ENCODE assay signal across 9 cellular contexts in the genomic region with DNA sequence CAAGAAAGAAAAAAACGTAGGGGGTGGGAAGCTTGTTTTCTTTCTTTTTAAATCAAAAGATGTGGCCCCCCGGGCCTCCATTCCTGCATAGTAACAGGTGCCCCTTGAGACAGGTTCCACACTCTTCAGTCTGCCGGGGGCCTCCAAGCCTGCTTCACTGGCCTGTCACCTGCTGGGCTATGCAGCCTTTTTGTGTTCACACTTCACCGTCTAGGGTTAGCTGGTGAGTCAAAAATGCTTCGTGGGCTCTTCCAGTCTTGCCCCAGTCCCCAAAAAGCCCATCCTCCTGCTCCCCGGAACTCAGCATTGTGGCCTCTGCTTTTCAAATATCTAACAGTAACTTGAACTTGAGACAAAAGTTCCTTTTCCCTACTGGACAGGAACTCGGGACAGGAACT.
DNase-seq lines count a peak whose midpoint lies in the region; ATAC-seq, FAIRE-seq and TF ChIP-seq lines count a peak whose summit lies in the region.
"Had no signal": no experiment of that assay in that cellular context is flagged by ENCODE, and none has a peak within 500 bp of the region (broad histone marks: within the 10 kb centered on the region; RNA-seq: fewer than 3 reads in every experiment).

No MANE protein-coding gene starts in this region.

- peaks cover 41 to 54% (median 54%) of the 10 kb centered on the region in 3 donors for H3K4me1 Mint-ChIP-seq in IgD-negative memory B cell
- H3K4me1 Mint-ChIP-seq in activated T-helper 17 cell treated with anti-CD3 and anti-CD28 coated beads, Interleukin-2, amount 50 U/mL, for 72 hours = peaks cover 50% of the 10 kb centered on the region

- no peaks in the 10 kb centered on the region for H3K9me3 ChIP-seq in heart left ventricle
- no peaks in the 10 kb centered on the region for H3K9me3 ChIP-seq in spleen
- H3K9me3 ChIP-seq in MG63 = no peaks in the 10 kb centered on the region

- H3K27ac ChIP-seq in heart left ventricle (peak overlapping the region; percentile 72 to 97 (median 85)), spleen (peak overlapping the region; percentile 85 to 97 (median 94))

- H3K4me3 Mint-ChIP-seq in IgD-negative memory B cell = peak overlapping the region; percentile 48 to 93 (median 86)
- H3K4me3 Mint-ChIP-seq in activated T-helper 17 cell treated with anti-CD3 and anti-CD28 coated beads, Interleukin-2, amount 50 U/mL, for 72 hours = peak overlapping the region; percentile 81

- H3K27me3 ChIP-seq in heart left ventricle = no peaks in the 10 kb centered on the region
- no peaks in the 10 kb centered on the region for H3K27me3 ChIP-seq in spleen (replicated peaks in 1 of 7)
- H3K27me3 ChIP-seq in MG63 = no peaks in the 10 kb centered on the region

- peak overlapping the region; percentile 98 to 99 (median 99) for H3K27ac Mint-ChIP-seq in IgD-negative memory B cell
- peak overlapping the region; percentile 94 for H3K27ac Mint-ChIP-seq in activated T-helper 17 cell treated with anti-CD3 and anti-CD28 coated beads, Interleukin-2, amount 50 U/mL, for 72 hours

- peaks cover 9% of the 10 kb centered on the region for H3K36me3 Mint-ChIP-seq in IgD-negative memory B cell
- peaks cover 97% of the 10 kb centered on the region for H3K36me3 Mint-ChIP-seq in activated T-helper 17 cell treated with anti-CD3 and anti-CD28 coated beads, Interleukin-2, amount 50 U/mL, for 72 hours (ENCODE audit: low read depth)

- no peaks in the 10 kb centered on the region for H3K9me3 Mint-ChIP-seq in IgD-negative memory B cell
- no peaks in the 10 kb centered on the region for H3K9me3 Mint-ChIP-seq in activated T-helper 17 cell treated with anti-CD3 and anti-CD28 coated beads, Interleukin-2, amount 50 U/mL, for 72 hours

- TF ChIP-seq CTCF in heart left ventricle (IDR thresholded peaks at IDR 0.05) (no peak), spleen (IDR thresholded peaks at IDR 0.05 in 8 of 11, conservative IDR thresholded peaks at IDR 0.05 in 3 of 11) (no peak)

- ATAC-seq in activated T-helper 17 cell treated with anti-CD3 and anti-CD28 coated beads, Interleukin-2, amount 50 U/mL, for 72 hours (replicated peaks) = peak; percentile 23
- no peak for ATAC-seq in heart left ventricle

- intact Hi-C loops in heart left ventricle (cut with DNase I) (loop anchor here in 7 of 10 donors (2.0 to 10.0 kb wide), 6 partner anchors 35 to 153 kb away; a partner anchor contains a TSS), spleen (cut with DNase I; ENCODE audit: low total_unique reads) (no loop called here)

- no peak overlapping the region for H3K4me3 ChIP-seq in heart left ventricle
- peak overlapping the region in 1 of 8 donors; percentile 54 for H3K4me3 ChIP-seq in spleen
- no peak overlapping the region for H3K4me3 ChIP-seq in MG63

- H3K4me1 ChIP-seq in heart left ventricle (peaks cover 19 to 57% (median 45%) of the 10 kb centered on the region in 12 donors), spleen (peaks cover 46 to 81% (median 56%) of the 10 kb centered on the region in 6 donors)

- WGBS in heart left ventricle, 4 donors = 60 to 68% (median 65%) methylated on average over 7 of the region's 7 CpGs
- 43 to 54% (median 51%) methylated on average over 7 of the region's 7 CpGs for whole genome bisulfite sequencing in spleen, 5 donors

- H3K36me3 ChIP-seq in heart left ventricle (peaks cover 0 to 62% (median 48%) of the 10 kb centered on the region in 9 donors), spleen (peaks cover 2 to 70% (median 22%) of the 10 kb centered on the region in 6 donors), MG63 (peaks cover 83% of the 10 kb centered on the region)

- no peaks in the 10 kb centered on the region for H3K27me3 Mint-ChIP-seq in IgD-negative memory B cell
- no peaks in the 10 kb centered on the region for H3K27me3 Mint-ChIP-seq in activated T-helper 17 cell treated with anti-CD3 and anti-CD28 coated beads, Interleukin-2, amount 50 U/mL, for 72 hours

- DNase-seq in heart left ventricle = no peak
- peak; percentile 77 for DNase-seq in spleen
- no peak for DNase-seq in NCI-H146 (lab: John Stamatoyannopoulos, UW)
- no peak for DNase-seq in NCI-H510A treated with DMSO at 0.1 percent for 48 hours (lab: John Stamatoyannopoulos, UW)
- DNase-seq in GM12891 (ENCODE audit: insufficient read length, low spot score) = no peak
- no peak for DNase-seq in MG63
- DNase-seq: NCI-H1930 had no signal

- TF ChIP-seq POLR2A in heart left ventricle (IDR thresholded peaks at IDR 0.05) (no peak), spleen (IDR thresholded peaks at IDR 0.05) (no peak), GM12891 (IDR thresholded peaks at IDR 0.05; ENCODE audit: low read depth, low read length) (no peak)

- FAIRE-seq in GM12891 (lab: Jason Lieb, UNC) = no peak

TF ChIP-seq in GM12891, 5 proteins besides CTCF, POLR2A, EP300 and RAD21:
- TF ChIP-seq POU2F2 (IDR thresholded peaks at IDR 0.05; ENCODE audit: low read depth, low read length) (no peak), TAF1 (IDR thresholded peaks at IDR 0.05; ENCODE audit: low read depth, low read length) (no peak), SPI1 (IDR thresholded peaks at IDR 0.05; ENCODE audit: low read depth, low read length) (no peak), PAX5 (IDR thresholded peaks at IDR 0.05; ENCODE audit: insufficient read depth, low read length, severe bottlenecking) (no peak), POLR2AphosphoS5 (IDR thresholded peaks at IDR 0.05; ENCODE audit: low read depth, low read length) (no peak)
TF ChIP-seq in GM12891: peak in this region for 0.
